8 cellular contexts compared by ENCODE assay signal in the genomic region with DNA sequence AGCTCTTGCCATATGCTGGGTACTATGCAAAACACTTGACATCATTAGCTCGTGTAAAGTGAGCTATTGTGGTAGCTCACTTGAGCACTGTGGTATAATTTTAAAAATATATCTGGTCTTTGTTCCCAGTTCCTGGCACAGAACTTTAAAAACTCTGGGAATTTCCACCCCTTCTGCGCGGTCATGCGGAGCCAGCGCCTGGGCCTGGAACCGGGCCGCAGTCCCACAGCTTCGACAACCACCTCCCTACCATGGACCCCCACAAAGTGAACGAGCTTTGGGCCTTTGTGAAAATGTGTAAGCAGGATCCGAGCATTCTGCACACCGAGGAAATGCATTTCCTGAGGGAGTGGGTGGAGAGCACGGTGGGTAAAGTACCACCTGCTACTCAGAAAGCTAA.
"Had no signal": no experiment of that assay in that cellular context is flagged by ENCODE, and none has a peak within 500 bp of the region (broad histone marks: within the 10 kb centered on the region; RNA-seq: fewer than 3 reads in every experiment).

No MANE protein-coding gene starts in this region.

- H3K4me3 ChIP-seq: GM12878 had no signal

- DNase-seq: GDM1, GF-D8 had no signal

- FAIRE-seq: G401.6, GM12878, GM12891, GM12892, GM18507, GM19239 had no signal
